Comparison of ENCODE assay signal across 1 cellular context in the genomic region with DNA sequence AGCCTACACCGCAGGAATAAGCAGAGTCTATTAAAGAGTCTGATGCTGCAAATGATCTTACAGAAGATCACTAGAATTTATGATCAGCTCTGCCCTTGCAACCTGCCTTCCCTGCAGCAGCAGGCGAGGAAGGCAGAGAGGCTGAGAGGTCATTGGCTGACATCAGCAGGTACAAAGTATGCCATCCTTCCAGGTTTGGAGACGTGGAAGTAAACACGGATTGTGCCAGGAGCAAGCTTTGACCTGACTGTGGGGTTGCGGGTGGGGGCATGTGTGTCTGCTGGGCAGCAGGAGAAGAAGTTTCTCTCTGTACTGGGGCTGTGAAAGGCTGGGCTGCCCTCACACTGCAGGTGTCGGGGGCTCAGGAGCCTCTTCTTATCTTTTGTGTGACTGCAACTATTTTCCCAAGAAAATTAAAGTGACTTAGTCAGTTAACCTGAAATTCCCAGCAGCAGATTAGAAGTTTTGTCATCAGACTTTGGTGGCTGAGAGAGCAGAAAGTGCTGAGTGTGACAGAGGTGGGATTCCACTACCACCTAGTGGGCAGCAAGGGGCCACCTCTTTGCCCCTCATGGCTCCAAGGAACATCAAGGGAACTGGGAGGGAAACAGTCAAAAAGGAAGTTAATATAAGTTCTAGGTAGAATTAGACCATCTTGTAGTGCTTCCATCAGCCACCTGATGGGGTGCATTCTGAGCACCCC.
TF ChIP-seq lines count a peak whose summit lies in the region.

No MANE protein-coding gene starts in this region.

TF ChIP-seq in endothelial cell of umbilical vein, 7 proteins besides CTCF, POLR2A, EP300 and RAD21 (continued from another document):
- TF ChIP-seq POLR2AphosphoS5 (IDR thresholded peaks at IDR 0.05; ENCODE audit: insufficient read depth, low read depth, low read length) (no peak), EZH2 (IDR thresholded peaks at IDR 0.05; ENCODE audit: borderline replicate concordance, low read depth, low read length, severe bottlenecking) (no peak), GATA2 (IDR thresholded peaks at IDR 0.05; ENCODE audit: insufficient read depth, insufficient read length, low read depth, low read length) (no peak)
